ENCODE assay signal across 1 cellular context in genomic region chr2:69914235-69915049, GRCh38.
TF ChIP-seq lines count a peak whose summit lies in the region.

No MANE protein-coding gene starts in this region.

TF ChIP-seq in SK-N-SH treated with all-trans-retinoic acid at 6 μM for 48 hours, 23 proteins besides CTCF, POLR2A, EP300 and RAD21 (continued from another document):
- TF ChIP-seq, protein P1, sequence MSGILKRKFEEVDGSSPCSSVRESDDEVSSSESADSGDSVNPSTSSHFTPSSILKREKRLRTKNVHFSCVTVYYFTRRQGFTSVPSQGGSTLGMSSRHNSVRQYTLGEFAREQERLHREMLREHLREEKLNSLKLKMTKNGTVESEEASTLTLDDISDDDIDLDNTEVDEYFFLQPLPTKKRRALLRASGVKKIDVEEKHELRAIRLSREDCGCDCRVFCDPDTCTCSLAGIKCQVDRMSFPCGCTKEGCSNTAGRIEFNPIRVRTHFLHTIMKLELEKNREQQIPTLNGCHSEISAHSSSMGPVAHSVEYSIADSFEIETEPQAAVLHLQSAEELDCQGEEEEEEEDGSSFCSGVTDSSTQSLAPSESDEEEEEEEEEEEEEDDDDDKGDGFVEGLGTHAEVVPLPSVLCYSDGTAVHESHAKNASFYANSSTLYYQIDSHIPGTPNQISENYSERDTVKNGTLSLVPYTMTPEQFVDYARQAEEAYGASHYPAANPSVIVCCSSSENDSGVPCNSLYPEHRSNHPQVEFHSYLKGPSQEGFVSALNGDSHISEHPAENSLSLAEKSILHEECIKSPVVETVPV (CRISPR knock-in tag; IDR thresholded peaks at IDR 0.05): no peak
- no peak for TF ChIP-seq CREB5 (CRISPR knock-in tag; IDR thresholded peaks at IDR 0.05; ENCODE audit: low read depth)
- TF ChIP-seq ARNTL (CRISPR knock-in tag; IDR thresholded peaks at IDR 0.05; ENCODE audit: borderline replicate concordance, low read depth): no peak
- peak; percentile 74; the same call in 1 of the 2 replicates for TF ChIP-seq CSDC2 (CRISPR knock-in tag; IDR thresholded peaks at IDR 0.05)
- no peak for TF ChIP-seq ESRRG (CRISPR knock-in tag; IDR thresholded peaks at IDR 0.05)
- TF ChIP-seq ZNF565 (CRISPR knock-in tag; conservative IDR thresholded peaks at IDR 0.05; ENCODE audit: low read depth): no peak
- TF ChIP-seq ZC3H10 (CRISPR knock-in tag; IDR thresholded peaks at IDR 0.05): no peak
- TF ChIP-seq SNAI2 (CRISPR knock-in tag; IDR thresholded peaks at IDR 0.05): no peak
- no peak for TF ChIP-seq OSR1 (CRISPR knock-in tag; IDR thresholded peaks at IDR 0.05)
- no peak for TF ChIP-seq TOX (CRISPR knock-in tag; IDR thresholded peaks at IDR 0.05; ENCODE audit: borderline replicate concordance)
